18 cellular contexts compared by ENCODE assay signal in the genomic region with DNA sequence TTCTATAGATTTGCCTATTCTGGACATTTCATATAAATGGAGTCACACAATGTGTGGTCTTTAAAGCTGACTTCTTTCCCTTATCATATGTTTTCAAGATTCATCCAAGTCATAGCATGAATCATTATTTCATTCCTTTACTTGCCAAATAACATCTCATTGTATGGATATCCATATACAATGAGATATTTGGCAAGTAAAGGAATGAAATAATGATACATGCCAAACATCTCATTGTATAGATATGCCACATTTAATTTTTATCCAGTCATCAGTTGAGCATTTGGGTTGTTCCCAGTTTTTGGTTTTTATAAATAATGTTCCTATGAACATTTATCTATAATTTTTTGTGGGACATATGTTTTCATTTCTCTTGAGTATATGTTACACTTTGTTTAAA. TPM values are rescaled to one million over a fixed set of nuclear protein-coding genes. Genes with fewer than 3 reads are reported as not detected.
A peak's percentile ranks its signal among the peaks of the same experiment; 100 is the strongest.
DNase-seq lines count a peak whose midpoint lies in the region; ATAC-seq and TF ChIP-seq lines count a peak whose summit lies in the region.
"Had no signal": no experiment of that assay in that cellular context is flagged by ENCODE, and none has a peak within 500 bp of the region (broad histone marks: within the 10 kb centered on the region; RNA-seq: fewer than 3 reads in every experiment).

No MANE protein-coding gene starts in this region.

- no peaks in the 10 kb centered on the region for H3K27me3 ChIP-seq in RWPE2 (ENCODE audit: insufficient read depth, poor library complexity, severe bottlenecking)

- H3K9me3 ChIP-seq in RWPE2 (ENCODE audit: severe bottlenecking): no peaks in the 10 kb centered on the region

- H3K36me3 Mint-ChIP-seq in chondrocyte (ENCODE audit: low read depth): no peaks in the 10 kb centered on the region
- H3K36me3 Mint-ChIP-seq: CD14-positive monocyte; CD8-positive, alpha-beta T cell had no signal

- H3K27me3 Mint-ChIP-seq in chondrocyte (ENCODE audit: low read depth): no peaks in the 10 kb centered on the region
- H3K27me3 Mint-ChIP-seq: IgD-negative memory B cell had no signal

- TF ChIP-seq CTCF in RWPE2 (IDR thresholded peaks at IDR 0.05; ENCODE audit: poor library complexity, severe bottlenecking) (no peak), fibroblast of mammary gland (conservative IDR thresholded peaks at IDR 0.05; ENCODE audit: control insufficient read depth, insufficient read depth, low read depth, low read length) (no peak), chondrocyte (IDR thresholded peaks at IDR 0.05) (no peak)

- no peak overlapping the region for H3K27ac Mint-ChIP-seq in chondrocyte (ENCODE audit: unreplicated experiment)
- H3K27ac Mint-ChIP-seq: CD14-positive monocyte; CD8-positive, alpha-beta T cell; IgD-negative memory B cell had no signal

- H3K4me1 ChIP-seq in RWPE2 (ENCODE audit: insufficient read depth, poor library complexity, severe bottlenecking): peaks cover 23% of the 10 kb centered on the region

- no peak; the same call in 2 of the 3 replicates for ATAC-seq in RWPE2 (ENCODE audit: low read depth)
- ATAC-seq: CD8-positive, alpha-beta T cell; HCT116 had no signal

- DNase-seq in ELR (ENCODE audit: low read depth): peak; percentile 25
- DNase-seq in RWPE2 (ENCODE audit: low spot score): no peak
- DNase-seq in fibroblast of mammary gland (ENCODE audit: low read depth): peak; percentile 16
- DNase-seq in skeletal muscle cell (ENCODE audit: low read depth): peak; percentile 24
- DNase-seq in chondrocyte (ENCODE audit: low spot score): no peak
- DNase-seq in NCI-H1105 treated with DMSO at 0.1 percent for 48 hours (lab: John Stamatoyannopoulos, UW): no peak
- no peak for DNase-seq in cortex of kidney (lab: John Stamatoyannopoulos, UW)
- DNase-seq: CD8-positive, alpha-beta T cell; COR-L47; DMS79 treated with DMSO at 0.1 percent for 48 hours; EL; GDM1 had no signal

- H3K4me1 Mint-ChIP-seq in chondrocyte (ENCODE audit: low read depth): peaks cover 4% of the 10 kb centered on the region
- H3K4me1 Mint-ChIP-seq: CD14-positive monocyte, IgD-negative memory B cell had no signal

- H3K4me3 ChIP-seq in RWPE2 (ENCODE audit: severe bottlenecking): no peak overlapping the region
- H3K4me3 ChIP-seq in fibroblast of mammary gland (ENCODE audit: control insufficient read depth, low read depth, low read length): no peak overlapping the region
- no peak overlapping the region for H3K4me3 ChIP-seq in skeletal muscle cell (ENCODE audit: low read depth, low read length)

- H3K36me3 ChIP-seq in RWPE2 (ENCODE audit: low read depth): no peaks in the 10 kb centered on the region

- peak overlapping the region; percentile 66 for H3K27ac ChIP-seq in RWPE2 (ENCODE audit: poor library complexity, severe bottlenecking)

- no peak overlapping the region for H3K4me3 Mint-ChIP-seq in chondrocyte (ENCODE audit: unreplicated experiment)
- H3K4me3 Mint-ChIP-seq: CD14-positive monocyte; CD8-positive, alpha-beta T cell; IgD-negative memory B cell had no signal

- H3K9me3 Mint-ChIP-seq in chondrocyte (ENCODE audit: low read depth): peaks cover 13% of the 10 kb centered on the region

RNA-seq across cellular contexts. Expression of a gene that starts 20.5 kb away (rescaled TPM):
- total RNA-seq in chondrocyte: not detected in 3 replicates
- total RNA-seq: A172; CD8-positive, alpha-beta T cell; H4; HT-29 had no signal

Comparison
In these comparisons a context has a peak if more than half of its experiments do, and no peak if none do; other contexts are left out.
1. DNase-seq: peak in ELR (single experiment), fibroblast of mammary gland (single experiment) and skeletal muscle cell (single experiment); none in RWPE2 (single experiment), chondrocyte (single experiment), NCI-H1105 treated with DMSO at 0.1 percent for 48 hours (single experiment) and cortex of kidney (single experiment).